ENCODE assay signal across 4 cellular contexts in genomic region chr5:177798237-177798840, GRCh38. TPM values are rescaled to one million over a fixed set of nuclear protein-coding genes. Genes with fewer than 3 reads are reported as not detected.
"Had no signal": no experiment of that assay in that cellular context is flagged by ENCODE, and none has a peak within 500 bp of the region (broad histone marks: within the 10 kb centered on the region; RNA-seq: fewer than 3 reads in every experiment).

No MANE protein-coding gene starts in this region.

RNA-seq across cellular contexts. Expression of gene FAM153A, which starts 15.6 kb away (rescaled TPM):
- total RNA-seq: kidney epithelial cell, skeletal muscle tissue had no signal
- polyA plus RNA-seq: immature natural killer cell, neural cell had no signal
